ENCODE assay signal across 8 cellular contexts in the genomic region with DNA sequence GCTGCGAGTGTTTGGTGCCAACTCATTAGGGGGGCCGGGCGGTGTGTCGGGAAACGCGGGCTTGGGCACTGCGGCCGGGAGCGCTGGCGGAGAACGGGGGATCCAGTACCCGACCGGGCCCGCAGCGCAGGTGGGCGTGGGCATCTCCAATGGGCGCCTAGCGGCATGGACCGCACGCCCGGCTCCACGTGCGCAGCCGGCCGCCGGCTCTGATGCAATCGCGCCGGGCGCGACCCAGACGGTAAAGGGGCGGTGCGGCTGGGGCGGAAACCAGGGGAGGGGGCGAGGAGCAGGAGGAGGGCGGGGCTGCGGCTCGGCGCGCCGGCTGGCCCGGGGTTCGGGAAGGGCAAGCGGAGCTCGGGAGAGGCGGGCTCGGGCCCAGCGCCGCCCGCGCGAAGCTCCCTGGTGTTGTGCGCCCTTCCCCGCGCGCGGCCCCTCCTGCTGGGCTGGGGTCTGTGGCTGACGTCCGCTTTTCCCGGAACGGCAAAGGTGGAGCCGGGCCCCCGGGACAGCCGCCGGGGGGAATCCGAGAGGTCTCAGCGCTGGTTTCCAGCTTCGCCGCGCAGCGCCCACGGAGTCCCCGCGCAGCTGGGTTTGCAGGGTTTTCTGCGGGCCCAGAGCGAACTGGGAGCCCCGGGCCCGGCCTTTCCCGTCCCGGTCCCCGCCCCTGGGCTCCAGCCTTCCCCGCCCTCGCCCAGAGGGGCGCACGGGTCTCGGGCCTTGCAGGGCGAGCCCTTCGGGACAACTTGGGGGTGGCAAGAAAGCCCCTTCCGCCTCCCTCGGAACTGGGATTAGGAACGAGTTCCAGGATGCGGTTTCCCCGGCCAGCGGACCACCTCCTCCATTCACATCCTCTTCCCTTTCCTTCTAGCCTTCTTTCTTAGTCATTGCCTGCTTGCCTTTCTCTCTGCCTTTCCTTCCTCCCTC. TPM values are rescaled to one million over a fixed set of nuclear protein-coding genes. Genes with fewer than 3 reads are reported as not detected.
A peak's percentile ranks its signal among the peaks of the same experiment; 100 is the strongest.
DNase-seq lines count a peak whose midpoint lies in the region; ATAC-seq and TF ChIP-seq lines count a peak whose summit lies in the region.

No MANE protein-coding gene starts in this region.

- H3K27me3 Mint-ChIP-seq in activated naive CD4-positive, alpha-beta T cell treated with anti-CD3 and anti-CD28 coated beads, Interleukin-2, amount 50 U/mL, for 24 hours, result peaks cover 7% of the 10 kb centered on the region
- no peaks in the 10 kb centered on the region for H3K27me3 Mint-ChIP-seq in osteocyte (ENCODE audit: unreplicated experiment)

- H3K9me3 ChIP-seq in GM23248 (ENCODE audit: low read depth), result no peaks in the 10 kb centered on the region
- H3K9me3 ChIP-seq in SK-N-SH, result no peaks in the 10 kb centered on the region
- H3K9me3 ChIP-seq in thoracic aorta, result no peaks in the 10 kb centered on the region

- ATAC-seq in thoracic aorta (ENCODE audit: insufficient number of reproducible peaks, low FRiP score, low read depth), result peak; percentile 85

- H3K9me2 ChIP-seq in GM23248 (ENCODE audit: insufficient read depth) (no peaks in the 10 kb centered on the region), SK-N-SH (no peaks in the 10 kb centered on the region)

- peak overlapping the region; percentile 97 for H3K4me3 Mint-ChIP-seq in activated naive CD4-positive, alpha-beta T cell treated with anti-CD3 and anti-CD28 coated beads, Interleukin-2, amount 50 U/mL, for 24 hours
- peak overlapping the region; percentile 98 for H3K4me3 Mint-ChIP-seq in osteocyte (ENCODE audit: unreplicated experiment)

- in situ Hi-C loops in GM23248 (cut with MboI), result no loop called here

- DNase-seq in ELR (ENCODE audit: low read depth), result peak; percentile 88
- peak; percentile 96 for DNase-seq in GM23248
- DNase-seq in Kasumi-1 (lab: John Stamatoyannopoulos, UW), result peak; percentile 72 to 75
- DNase-seq in SK-N-SH, result peak; percentile 97
- DNase-seq in glomerular visceral epithelial cell (ENCODE audit: extremely low spot score), result peak; percentile 93
- DNase-seq in osteocyte (ENCODE audit: extremely low spot score, unreplicated experiment), result peak; percentile 97
- peak; percentile 40 for DNase-seq in thoracic aorta (ENCODE audit: low spot score)

- H3K4me3 ChIP-seq in GM23248 (peak overlapping the region; percentile 88), SK-N-SH (ENCODE audit: low read depth in 2 of 2, low read length in 1 of 2) (peak overlapping the region; percentile 64 to 75), thoracic aorta (peak overlapping the region; percentile 98)

- H3K27me3 ChIP-seq in GM23248 (replicated peaks; ENCODE audit: insufficient read depth), result no peaks in the 10 kb centered on the region
- no peaks in the 10 kb centered on the region for H3K27me3 ChIP-seq in SK-N-SH (ENCODE audit: insufficient read depth)
- H3K27me3 ChIP-seq in thoracic aorta (replicated peaks; ENCODE audit: insufficient read depth), result no peaks in the 10 kb centered on the region

- H3K4me1 ChIP-seq in GM23248 (ENCODE audit: insufficient read depth) (peaks cover 31% of the 10 kb centered on the region), SK-N-SH (ENCODE audit: control insufficient read depth in 1 of 2, insufficient read depth in 2 of 2, low read depth in 1 of 2, low read length in 1 of 2) (peaks cover 0 to 11% of the 10 kb centered on the region in 2 experiments; a peak in 2 of 4 replicates), thoracic aorta (ENCODE audit: control insufficient read depth in 1 of 2, low read depth in 2 of 2) (peaks cover 0 to 19% of the 10 kb centered on the region in 2 donors)

- H4K20me1 ChIP-seq in GM23248 (ENCODE audit: insufficient read depth) (no peaks in the 10 kb centered on the region), SK-N-SH (ENCODE audit: insufficient read depth) (peaks cover 14% of the 10 kb centered on the region)

- H3K9me3 Mint-ChIP-seq in activated naive CD4-positive, alpha-beta T cell treated with anti-CD3 and anti-CD28 coated beads, Interleukin-2, amount 50 U/mL, for 24 hours, result no peaks in the 10 kb centered on the region
- H3K9me3 Mint-ChIP-seq in osteocyte (ENCODE audit: unreplicated experiment), result no peaks in the 10 kb centered on the region

- no peak for TF ChIP-seq RAD21 in SK-N-SH (IDR thresholded peaks at IDR 0.05; ENCODE audit: low read length)

- H3K4me2 ChIP-seq in GM23248 (ENCODE audit: unreplicated experiment) (peak overlapping the region; percentile 96), SK-N-SH (peak overlapping the region; percentile 92)

- H3K9ac ChIP-seq in GM23248 (peak overlapping the region; percentile 98), SK-N-SH (peak overlapping the region; percentile 98)

- H3K27ac Mint-ChIP-seq in activated naive CD4-positive, alpha-beta T cell treated with anti-CD3 and anti-CD28 coated beads, Interleukin-2, amount 50 U/mL, for 24 hours, result peak overlapping the region; percentile 94
- H3K27ac Mint-ChIP-seq in osteocyte (ENCODE audit: unreplicated experiment), result peak overlapping the region; percentile 100

- WGBS in GM23248 (ENCODE audit: low coverage in 1 of 2, low lambda C conversion rate in 2 of 2, missing lambda C conversion rate in 2 of 2), 2 experiments, result 1% methylated on average over 45 to 62 of the region's 95 CpGs
- 0% methylated on average over 11 of the region's 95 CpGs for WGBS in SK-N-SH (ENCODE audit: low lambda C conversion rate)

- CTCF ChIA-PET in SK-N-SH (lab: Yijun Ruan, JAX), result interaction anchor here (0.9 to 2.4 kb wide), 11 partner anchors 10 to 523 kb away, joined by 4 to 35 read pairs (median 7); no protein-coding TSS in a partner anchor

- H3F3A ChIP-seq in GM23248 (ENCODE audit: insufficient read depth) (peaks cover 45% of the 10 kb centered on the region), SK-N-SH (replicated peaks; ENCODE audit: insufficient read depth) (peaks cover 5% of the 10 kb centered on the region)

- H3K36me3 ChIP-seq in GM23248 (ENCODE audit: low read depth) (peaks cover 5% of the 10 kb centered on the region; the same call in 1 of the 2 replicates), SK-N-SH (replicated peaks in 1 of 2; ENCODE audit: control insufficient read depth in 1 of 2, insufficient read depth in 2 of 2, low read length in 1 of 2) (peaks cover 0 to 10% of the 10 kb centered on the region in 2 experiments), thoracic aorta (no peaks in the 10 kb centered on the region)

- POLR2A ChIA-PET in SK-N-SH (lab: Yijun Ruan, JAX), result interaction anchor here (1.6 kb wide), 1 partner anchor 14 kb away, joined by 3 read pairs; no protein-coding TSS in a partner anchor

- H3K27ac ChIP-seq in GM23248, result peak overlapping the region; percentile 99
- H3K27ac ChIP-seq in SK-N-SH (ENCODE audit: low read depth in 2 of 2, low read length in 1 of 2), result peak overlapping the region; percentile 89 to 95
- H3K27ac ChIP-seq in thoracic aorta, result peak overlapping the region; percentile 97

- peaks cover 17% of the 10 kb centered on the region for H3K4me1 Mint-ChIP-seq in activated naive CD4-positive, alpha-beta T cell treated with anti-CD3 and anti-CD28 coated beads, Interleukin-2, amount 50 U/mL, for 24 hours
- H3K4me1 Mint-ChIP-seq in osteocyte (ENCODE audit: unreplicated experiment), result peaks cover 24% of the 10 kb centered on the region

- H3K36me3 Mint-ChIP-seq in activated naive CD4-positive, alpha-beta T cell treated with anti-CD3 and anti-CD28 coated beads, Interleukin-2, amount 50 U/mL, for 24 hours, result peaks cover 6% of the 10 kb centered on the region
- H3K36me3 Mint-ChIP-seq in osteocyte (ENCODE audit: unreplicated experiment), result no peaks in the 10 kb centered on the region

- peak in 1 of 2 experiments; percentile 19; a peak in 1 of 4 replicates for TF ChIP-seq EP300 in SK-N-SH (IDR thresholded peaks at IDR 0.05; ENCODE audit: borderline replicate concordance in 1 of 2, low read depth in 1 of 2, low read length in 1 of 2)

- H3K79me2 ChIP-seq in GM23248 (ENCODE audit: insufficient read depth), result peaks cover 54% of the 10 kb centered on the region
- H3K79me2 ChIP-seq in SK-N-SH (ENCODE audit: insufficient read depth), result peaks cover 52% of the 10 kb centered on the region

- TF ChIP-seq CTCF in SK-N-SH (IDR thresholded peaks at IDR 0.05) (no peak), osteocyte (IDR thresholded peaks at IDR 0.05) (no peak), thoracic aorta (IDR thresholded peaks at IDR 0.05) (no peak)

- H2AFZ ChIP-seq in GM23248 (no peak overlapping the region), SK-N-SH (ENCODE audit: low read depth) (0 out of 2 replicates have a peak overlapping the region, but pooled peaks have one; percentile 46)

TF ChIP-seq in SK-N-SH, 30 proteins besides CTCF, POLR2A, EP300 and RAD21 (continues in another document):
- peak; percentile 32; the same call in 1 of the 2 replicates for TF ChIP-seq GABPA (IDR thresholded peaks at IDR 0.05; ENCODE audit: low read depth)
- TF ChIP-seq GATA2 (CRISPR knock-in tag; IDR thresholded peaks at IDR 0.05), result peak; percentile 77
- TF ChIP-seq, protein P1, sequence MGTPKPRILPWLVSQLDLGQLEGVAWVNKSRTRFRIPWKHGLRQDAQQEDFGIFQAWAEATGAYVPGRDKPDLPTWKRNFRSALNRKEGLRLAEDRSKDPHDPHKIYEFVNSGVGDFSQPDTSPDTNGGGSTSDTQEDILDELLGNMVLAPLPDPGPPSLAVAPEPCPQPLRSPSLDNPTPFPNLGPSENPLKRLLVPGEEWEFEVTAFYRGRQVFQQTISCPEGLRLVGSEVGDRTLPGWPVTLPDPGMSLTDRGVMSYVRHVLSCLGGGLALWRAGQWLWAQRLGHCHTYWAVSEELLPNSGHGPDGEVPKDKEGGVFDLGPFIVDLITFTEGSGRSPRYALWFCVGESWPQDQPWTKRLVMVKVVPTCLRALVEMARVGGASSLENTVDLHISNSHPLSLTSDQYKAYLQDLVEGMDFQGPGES (IDR thresholded peaks at IDR 0.05; ENCODE audit: low read depth, low read length), result no peak
- TF ChIP-seq JUND (IDR thresholded peaks at IDR 0.05), result no peak
- peak; percentile 65; the same call in 1 of the 2 replicates for TF ChIP-seq POLR2AphosphoS5 (IDR thresholded peaks at IDR 0.05; ENCODE audit: low read depth, low read length)
- no peak for TF ChIP-seq EZH2phosphoT487 (IDR thresholded peaks at IDR 0.05; ENCODE audit: borderline replicate concordance, low read depth)
- TF ChIP-seq SIN3A (IDR thresholded peaks at IDR 0.05; ENCODE audit: borderline replicate concordance, low read depth, low read length), result peak; percentile 96; the same call in 1 of the 2 replicates
- TF ChIP-seq FOXM1 (IDR thresholded peaks at IDR 0.05; ENCODE audit: low read depth), result no peak
- TF ChIP-seq TCF12 (IDR thresholded peaks at IDR 0.05), result no peak

RNA-seq across cellular contexts. Expression of a gene that starts 0.9 kb away (rescaled TPM):
- total RNA-seq in GM23248 (2014; rRNA removed; shearing (Covaris generic)), result 57.6 and 68.7 TPM in 2 replicates
- polyA plus RNA-seq in GM23248 (2016; fragmentation: Nextera tagmentation; extraction: Ambion mirVana), result 96.8 and 99.6 TPM in 2 replicates
- 36.7 and 37.0 TPM in 2 replicates for polyA plus RNA-seq in SK-N-SH (2012; rRNA removed)
- polyA plus RNA-seq in SK-N-SH (2012; cell fraction: cytosol; rRNA removed), result 35.9 and 36.2 TPM in 2 replicates
- 35.4 and 47.8 TPM in 2 replicates for polyA plus RNA-seq in SK-N-SH (2012; cell fraction: nucleus; rRNA removed)
- total RNA-seq in osteocyte, result 63.2 and 67.0 TPM in 2 replicates
- 10 to 100 TPM; 52.8 to 77.3 TPM for total RNA-seq in thoracic aorta

Comparison
In these comparisons a context has a peak if more than half of its experiments do, and no peak if none do; other contexts are left out.
1. Peak in every context shown above with its lines: DNase-seq, ATAC-seq, H3K4me3 ChIP-seq and H3K27ac ChIP-seq.
2. DNase-seq: peak in every context shown above with its lines; median percentile 97 in SK-N-SH; 97 in osteocyte; 96 in GM23248; 93 in glomerular visceral epithelial cell; 88 in ELR; 74 in Kasumi-1; 40 in thoracic aorta.